ENCODE assay signal across 28 cellular contexts in the genomic region with DNA sequence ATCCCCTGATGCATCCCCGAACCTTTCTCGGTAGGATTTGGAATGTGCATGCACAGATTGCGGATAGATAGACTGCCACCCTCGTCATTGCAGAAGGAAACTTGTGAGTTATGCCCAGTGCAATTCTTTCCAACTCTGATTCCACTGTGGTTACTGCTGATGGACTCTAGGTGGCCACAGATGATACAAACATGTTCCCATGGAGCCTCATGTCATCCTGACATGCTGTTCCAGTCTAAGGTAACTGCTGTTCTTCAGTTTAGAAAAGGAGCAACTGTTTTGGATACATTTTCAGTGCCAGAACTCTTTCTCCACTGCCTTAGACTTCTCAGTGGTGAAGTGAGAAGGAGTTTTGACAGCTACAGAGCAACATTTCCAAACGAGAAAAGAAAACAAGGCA. TPM values are rescaled to one million over a fixed set of nuclear protein-coding genes. Genes with fewer than 3 reads are reported as not detected.
DNase-seq lines count a peak whose midpoint lies in the region; ATAC-seq, FAIRE-seq and TF ChIP-seq lines count a peak whose summit lies in the region.
"Had no signal": no experiment of that assay in that cellular context is flagged by ENCODE, and none has a peak within 500 bp of the region (broad histone marks: within the 10 kb centered on the region; RNA-seq: fewer than 3 reads in every experiment).

No MANE protein-coding gene starts in this region.

- peaks cover 2% of the 10 kb centered on the region for H3K36me3 Mint-ChIP-seq in neural progenitor cell

- peak; percentile 67 for ATAC-seq in PC-3
- no peak for ATAC-seq in GM21619 (IDR thresholded peaks at IDR 0.05; ENCODE audit: unreplicated experiment)
- ATAC-seq: activated T-cell treated with anti-CD3 and anti-CD28 coated beads, Interleukin-2, amount 50 U/mL, for 72 hours; esophagus mucosa; gastroesophageal sphincter; lower lobe of right lung had no signal

- H3K4me2 ChIP-seq in PC-3 (ENCODE audit: low read length) (no peak overlapping the region), neural progenitor cell (no peak overlapping the region)

- H3K4me1 ChIP-seq in PC-3 (ENCODE audit: insufficient read depth, low read length) (no peaks in the 10 kb centered on the region), neural progenitor cell (no peaks in the 10 kb centered on the region), prostate gland (replicated peaks) (no peaks in the 10 kb centered on the region)
- H3K4me1 ChIP-seq: gastroesophageal sphincter, lower lobe of right lung, SJCRH30 had no signal

- 95% methylated on average over 5 of the region's 5 CpGs for WGBS in prostate gland

- no peaks in the 10 kb centered on the region for H3K36me3 ChIP-seq in PC-3 (ENCODE audit: low read depth, low read length)
- no peaks in the 10 kb centered on the region for H3K36me3 ChIP-seq in bronchial epithelial cell (ENCODE audit: control insufficient read depth, insufficient read depth, low read length)
- no peaks in the 10 kb centered on the region for H3K36me3 ChIP-seq in neural progenitor cell
- H3K36me3 ChIP-seq in prostate gland: no peaks in the 10 kb centered on the region
- H3K36me3 ChIP-seq: gastroesophageal sphincter, lower lobe of right lung, SJCRH30, thoracic aorta had no signal

- no peak for FAIRE-seq in bronchial epithelial cell (lab: Jason Lieb, UNC)
- FAIRE-seq: kidney had no signal

- H3K27me3 ChIP-seq in PC-3 (ENCODE audit: low read length): no peaks in the 10 kb centered on the region
- no peaks in the 10 kb centered on the region for H3K27me3 ChIP-seq in bronchial epithelial cell (ENCODE audit: control insufficient read depth, insufficient read depth, low read length)
- no peaks in the 10 kb centered on the region for H3K27me3 ChIP-seq in neural progenitor cell
- no peaks in the 10 kb centered on the region for H3K27me3 ChIP-seq in prostate gland (replicated peaks; ENCODE audit: insufficient read depth)
- H3K27me3 ChIP-seq: gastroesophageal sphincter, SJCRH30 had no signal

- H3K4me3 Mint-ChIP-seq in neural progenitor cell: no peak overlapping the region
- H3K4me3 Mint-ChIP-seq: activated naive CD4-positive, alpha-beta T cell treated with anti-CD3 and anti-CD28 coated beads for 36 hours; activated T-cell treated with anti-CD3 and anti-CD28 coated beads, Interleukin-2, amount 50 U/mL, for 72 hours had no signal

- DNase-seq in DMS 273 (lab: John Stamatoyannopoulos, UW; ENCODE audit: unreplicated experiment) (peak; percentile 18), DMS 273 treated with DMSO at 0.1 percent for 48 hours (lab: John Stamatoyannopoulos, UW) (no peak), PC-3 (peak; percentile 52), bronchial epithelial cell (ENCODE audit: low read depth) (peak; percentile 7), neural progenitor cell (ENCODE audit: low spot score) (no peak), prostate gland (ENCODE audit: low spot score) (no peak), NCI-H526 treated with DMSO at 0.1 percent for 48 hours (lab: John Stamatoyannopoulos, UW) (no peak)
- DNase-seq: activated CD4-positive, alpha-beta T cell treated with anti-CD3 and anti-CD28 coated beads for 48 hours; activated naive CD4-positive, alpha-beta T cell treated with anti-CD3 and anti-CD28 coated beads for 36 hours; activated T-cell treated with anti-CD3 and anti-CD28 coated beads, Interleukin-2, amount 50 U/mL, for 72 hours; AML-193; effector CD4-positive, alpha-beta T cell; hypothalamus; kidney; lower lobe of right lung; NCI-H2081 treated with DMSO at 0.1 percent for 48 hours; NCI-H446 treated with DMSO at 0.1 percent for 48 hours; SJCRH30; stimulated activated CD4-positive, alpha-beta T cell treated with anti-CD3 and anti-CD28 coated beads, Interleukin-4, amount 100 ng/mL, for 24 hours; stimulated activated naive CD4-positive, alpha-beta T cell treated with Interleukin-2 at 50 U/mL for 16 hours; T-helper 1 cell had no signal

- CTCF ChIA-PET in PC-3 (lab: Charles Lee): no interaction called here

- no peak for TF ChIP-seq POLR2A in prostate gland (IDR thresholded peaks at IDR 0.05)

- H3F3A ChIP-seq in PC-3 (ENCODE audit: low read length, unreplicated experiment) (no peaks in the 10 kb centered on the region), neural progenitor cell (ENCODE audit: low read depth) (no peaks in the 10 kb centered on the region)

- H3K27me3 Mint-ChIP-seq in neural progenitor cell (ENCODE audit: insufficient read depth, low read depth): peaks cover 2% of the 10 kb centered on the region

- H3K4me3 ChIP-seq in PC-3 (ENCODE audit: low read length): no peak overlapping the region
- H3K4me3 ChIP-seq in bronchial epithelial cell (ENCODE audit: low read depth, low read length): no peak overlapping the region
- H3K4me3 ChIP-seq in neural progenitor cell: no peak overlapping the region
- H3K4me3 ChIP-seq in prostate gland: no peak overlapping the region
- H3K4me3 ChIP-seq: gastroesophageal sphincter, lower lobe of right lung, SJCRH30, thoracic aorta had no signal

- H3K9me3 Mint-ChIP-seq in neural progenitor cell: peaks cover 13% of the 10 kb centered on the region

- H3K27ac ChIP-seq in PC-3 (ENCODE audit: low read length) (no peak overlapping the region), neural progenitor cell (no peak overlapping the region), prostate gland (no peak overlapping the region)
- H3K27ac ChIP-seq: 22Rv1, gastroesophageal sphincter, lower lobe of right lung, SJCRH30, thoracic aorta had no signal

- intact Hi-C loops in PC-3 (cut with micrococcal nuclease) (loop anchor here (5.0 kb wide), 1 partner anchor 282 kb away; no protein-coding TSS in a partner anchor), prostate gland (cut with DNase I) (no loop called here)

- H3K4me1 Mint-ChIP-seq in neural progenitor cell: peaks cover 2% of the 10 kb centered on the region

- H3K9me3 ChIP-seq in PC-3 (ENCODE audit: low read length): no peaks in the 10 kb centered on the region
- H3K9me3 ChIP-seq in neural progenitor cell (ENCODE audit: low read depth): peaks cover under 1% of the 10 kb centered on the region
- H3K9me3 ChIP-seq in prostate gland: no peaks in the 10 kb centered on the region
- H3K9me3 ChIP-seq: gastroesophageal sphincter, lower lobe of right lung, SJCRH30, thoracic aorta had no signal

- no peaks in the 10 kb centered on the region for H3K9me2 ChIP-seq in PC-3 (replicated peaks; ENCODE audit: low read length)

- H3K27ac Mint-ChIP-seq in neural progenitor cell: no peak overlapping the region
- H3K27ac Mint-ChIP-seq: activated T-cell treated with anti-CD3 and anti-CD28 coated beads, Interleukin-2, amount 50 U/mL, for 72 hours had no signal

- POLR2A ChIA-PET in PC-3 (lab: Charles Lee; ENCODE audit: unreplicated experiment): no interaction called here

- no peak overlapping the region for H3K9ac ChIP-seq in PC-3 (ENCODE audit: low read length)
- no peak overlapping the region for H3K9ac ChIP-seq in neural progenitor cell

- H3K79me2 ChIP-seq in PC-3 (ENCODE audit: low read length) (no peaks in the 10 kb centered on the region), neural progenitor cell (ENCODE audit: low read depth) (no peaks in the 10 kb centered on the region)

- no peaks in the 10 kb centered on the region for H4K20me1 ChIP-seq in PC-3 (ENCODE audit: low read length)
- H4K20me1 ChIP-seq in neural progenitor cell (ENCODE audit: low read depth): no peaks in the 10 kb centered on the region

- no peak overlapping the region for H2AFZ ChIP-seq in PC-3 (ENCODE audit: low read length)
- no peak overlapping the region for H2AFZ ChIP-seq in neural progenitor cell (replicated peaks)

- BruUV-seq in PC-3 (replicated peaks; lab: Mats Ljungman, UMichigan): no TSS peak

- TF ChIP-seq CTCF in PC-3 (conservative IDR thresholded peaks at IDR 0.05; ENCODE audit: low read depth, low read length) (peak; percentile 59), bronchial epithelial cell (IDR thresholded peaks at IDR 0.05; ENCODE audit: insufficient read depth, low read length, severe bottlenecking) (peak; percentile 25), neural progenitor cell (IDR thresholded peaks at IDR 0.05) (peak; percentile 12), prostate gland (IDR thresholded peaks at IDR 0.05) (no peak)

RNA-seq across cellular contexts. Expression of gene VCX3B, which starts 9.0 kb away (rescaled TPM):
- 0.26 TPM in 1 of 2 replicates, not detected in the other for total RNA-seq in PC-3 (2014; rRNA removed)
- total RNA-seq in bronchial epithelial cell: 0.26 TPM in 2 replicates
- total RNA-seq in neural progenitor cell (ENCODE audit: low replicate concordance): not detected in 2 replicates
- 10 to 100 TPM in 1 of 2 donors, not detected in 1; 29.7 TPM for total RNA-seq in prostate gland
- total RNA-seq: activated naive CD4-positive, alpha-beta T cell treated with anti-CD3 and anti-CD28 coated beads for 36 hours; activated T-cell treated with anti-CD3 and anti-CD28 coated beads, Interleukin-2, amount 50 U/mL, for 72 hours; esophagus mucosa; gastroesophageal sphincter; LHCN-M2; lower lobe of right lung; mucosa of gallbladder; SJCRH30; thoracic aorta had no signal

Comparison
In these comparisons a context has a peak if more than half of its experiments do, and no peak if none do; other contexts are left out.
1. DNase-seq: peak in DMS 273 (single experiment), PC-3 (single experiment) and bronchial epithelial cell (single experiment); none in DMS 273 treated with DMSO at 0.1 percent for 48 hours (single experiment), neural progenitor cell (single experiment), prostate gland (single experiment) and NCI-H526 treated with DMSO at 0.1 percent for 48 hours (single experiment).
2. CTCF ChIP-seq: peak in PC-3 (single experiment), bronchial epithelial cell (single experiment) and neural progenitor cell (single experiment); none in prostate gland (0 of 4).